In genomic region chr2:197073270-197073669, GRCh38 we compare ENCODE assay signal across 15 cellular contexts.
DNase-seq lines count a peak whose midpoint lies in the region; ATAC-seq and TF ChIP-seq lines count a peak whose summit lies in the region.
"Had no signal": no experiment of that assay in that cellular context is flagged by ENCODE, and none has a peak within 500 bp of the region (broad histone marks: within the 10 kb centered on the region; RNA-seq: fewer than 3 reads in every experiment).

No MANE protein-coding gene starts in this region.

- POLR2A ChIA-PET in OCI-LY7 (lab: Charles Lee) = interaction anchor here (0.9 to 1.7 kb wide), 3 partner anchors 10 to 16 kb away, joined by 3 to 6 read pairs (median 5); no protein-coding TSS in a partner anchor

- H3K4me1 ChIP-seq in OCI-LY7 (ENCODE audit: insufficient read depth, low read length, poor library complexity, severe bottlenecking) = peaks cover 12% of the 10 kb centered on the region

- peaks cover 8% of the 10 kb centered on the region for H3K9me3 Mint-ChIP-seq in activated naive CD4-positive, alpha-beta T cell treated with anti-CD3 and anti-CD28 coated beads, Interleukin-2, amount 10 ng/mL, durations not matched to agents 7 days and 5 days
- peaks cover 0 to 8% of the 10 kb centered on the region in 2 donors for H3K9me3 Mint-ChIP-seq in effector memory CD8-positive, alpha-beta T cell
- peaks cover 13% of the 10 kb centered on the region for H3K9me3 Mint-ChIP-seq in stimulated activated memory B cell treated with anti-CD40 and anti-IgM and Interleukin-4, amounts not matched to agents 10 μg/mL and 1 μg/mL and 100 μg/mL, for 72 hours

- H3K27ac ChIP-seq in OCI-LY7 (ENCODE audit: low read depth, low read length, poor library complexity, severe bottlenecking) = no peak overlapping the region

- H3K9me3 ChIP-seq in OCI-LY7 (ENCODE audit: low read length) (no peaks in the 10 kb centered on the region), MG63 (no peaks in the 10 kb centered on the region)

- H3K4me1 Mint-ChIP-seq in activated naive CD4-positive, alpha-beta T cell treated with anti-CD3 and anti-CD28 coated beads, Interleukin-2, amount 10 ng/mL, durations not matched to agents 7 days and 5 days = peaks cover 48% of the 10 kb centered on the region
- peaks cover 31 to 55% of the 10 kb centered on the region in 2 donors for H3K4me1 Mint-ChIP-seq in effector memory CD8-positive, alpha-beta T cell (ENCODE audit: low read depth in 2 of 2)
- peaks cover 20% of the 10 kb centered on the region for H3K4me1 Mint-ChIP-seq in stimulated activated memory B cell treated with anti-CD40 and anti-IgM and Interleukin-4, amounts not matched to agents 10 μg/mL and 1 μg/mL and 100 μg/mL, for 72 hours

- BruUV-seq in OCI-LY7 (replicated peaks; lab: Mats Ljungman, UMichigan) = no TSS peak

- ATAC-seq in effector memory CD8-positive, alpha-beta T cell (replicated peaks) = no peak
- no peak for ATAC-seq in stimulated activated memory B cell treated with anti-CD40 and anti-IgM and Interleukin-4, amounts not matched to agents 10 μg/mL and 1 μg/mL and 100 μg/mL, for 72 hours
- ATAC-seq in GM18870 (IDR thresholded peaks at IDR 0.05; ENCODE audit: unreplicated experiment) = no peak

- no peaks in the 10 kb centered on the region for H4K20me1 ChIP-seq in OCI-LY7 (ENCODE audit: insufficient read depth, low read length)

- peak overlapping the region; percentile 59 for H3K27ac Mint-ChIP-seq in activated naive CD4-positive, alpha-beta T cell treated with anti-CD3 and anti-CD28 coated beads, Interleukin-2, amount 10 ng/mL, durations not matched to agents 7 days and 5 days
- H3K27ac Mint-ChIP-seq in effector memory CD8-positive, alpha-beta T cell = peak overlapping the region; percentile 80 to 84
- peak overlapping the region; percentile 22 for H3K27ac Mint-ChIP-seq in stimulated activated memory B cell treated with anti-CD40 and anti-IgM and Interleukin-4, amounts not matched to agents 10 μg/mL and 1 μg/mL and 100 μg/mL, for 72 hours

- H2AFZ ChIP-seq in OCI-LY7 (ENCODE audit: low read length) = no peak overlapping the region

- no peak for DNase-seq in activated naive CD4-positive, alpha-beta T cell treated with anti-CD3 and anti-CD28 coated beads, Interleukin-2, amount 10 ng/mL, durations not matched to agents 7 days and 5 days
- DNase-seq in activated naive CD4-positive, alpha-beta T cell treated with Interleukin-2 at 50 U/mL for 16 hours = no peak
- DNase-seq in OCI-LY7 (ENCODE audit: low spot score) (no peak), SHP77 (lab: John Stamatoyannopoulos, UW) (no peak), MG63 (no peak)
- no peak for DNase-seq in effector memory CD8-positive, alpha-beta T cell
- DNase-seq: activated CD4-positive, CD25-positive, alpha-beta regulatory T cell treated with anti-CD3 and anti-CD28 coated beads, Interleukin-2, amount 50 U/mL, for 72 hours; activated T-cell treated with anti-CD3 and anti-CD28 coated beads, Interleukin-2, amount 50 U/mL, for 48 hours; GDM1; NCI-H1694; NCI-H446; SIG-M5 had no signal

- H3K9me2 ChIP-seq in OCI-LY7 (ENCODE audit: insufficient read depth, low read length) = no peaks in the 10 kb centered on the region

- 0 out of 2 replicates have a peak overlapping the region, but pooled peaks have one; percentile 6 for H3K4me2 ChIP-seq in OCI-LY7 (ENCODE audit: low read length)

- H3K4me3 ChIP-seq in OCI-LY7 (ENCODE audit: low read depth, low read length, poor library complexity, severe bottlenecking) (no peak overlapping the region), MG63 (no peak overlapping the region)
- H3K4me3 ChIP-seq: coronary artery had no signal

- no peaks in the 10 kb centered on the region for H3K27me3 ChIP-seq in MG63

- H3K36me3 Mint-ChIP-seq in activated naive CD4-positive, alpha-beta T cell treated with anti-CD3 and anti-CD28 coated beads, Interleukin-2, amount 10 ng/mL, durations not matched to agents 7 days and 5 days = peaks cover 91% of the 10 kb centered on the region
- H3K36me3 Mint-ChIP-seq in effector memory CD8-positive, alpha-beta T cell (ENCODE audit: insufficient read depth) = peaks cover 65% of the 10 kb centered on the region
- H3K36me3 Mint-ChIP-seq in stimulated activated memory B cell treated with anti-CD40 and anti-IgM and Interleukin-4, amounts not matched to agents 10 μg/mL and 1 μg/mL and 100 μg/mL, for 72 hours = peaks cover 90% of the 10 kb centered on the region

- intact Hi-C loops in OCI-LY7 (cut with micrococcal nuclease; ENCODE audit: unreplicated experiment) = no loop called here

- no peak overlapping the region for H3K4me3 Mint-ChIP-seq in activated naive CD4-positive, alpha-beta T cell treated with anti-CD3 and anti-CD28 coated beads, Interleukin-2, amount 10 ng/mL, durations not matched to agents 7 days and 5 days
- peak overlapping the region in 1 of 2 donors; percentile 6 for H3K4me3 Mint-ChIP-seq in effector memory CD8-positive, alpha-beta T cell
- no peak overlapping the region for H3K4me3 Mint-ChIP-seq in stimulated activated memory B cell treated with anti-CD40 and anti-IgM and Interleukin-4, amounts not matched to agents 10 μg/mL and 1 μg/mL and 100 μg/mL, for 72 hours

- no peaks in the 10 kb centered on the region for H3K27me3 Mint-ChIP-seq in activated naive CD4-positive, alpha-beta T cell treated with anti-CD3 and anti-CD28 coated beads, Interleukin-2, amount 10 ng/mL, durations not matched to agents 7 days and 5 days
- no peaks in the 10 kb centered on the region for H3K27me3 Mint-ChIP-seq in effector memory CD8-positive, alpha-beta T cell
- no peaks in the 10 kb centered on the region for H3K27me3 Mint-ChIP-seq in stimulated activated memory B cell treated with anti-CD40 and anti-IgM and Interleukin-4, amounts not matched to agents 10 μg/mL and 1 μg/mL and 100 μg/mL, for 72 hours

- TF ChIP-seq CTCF in OCI-LY7 (conservative IDR thresholded peaks at IDR 0.05; ENCODE audit: low read length) = no peak

- CTCF ChIA-PET in activated naive CD4-positive, alpha-beta T cell treated with anti-CD3 and anti-CD28 coated beads, Interleukin-2, amount 10 ng/mL, durations not matched to agents 7 days and 5 days (lab: Charles Lee) = no interaction called here
- CTCF ChIA-PET in OCI-LY7 (lab: Charles Lee; ENCODE audit: unreplicated experiment) = no interaction called here

- H3K36me3 ChIP-seq in OCI-LY7 (ENCODE audit: insufficient read depth, low read length) (peaks cover 42% of the 10 kb centered on the region), MG63 (no peaks in the 10 kb centered on the region)

- H3K79me2 ChIP-seq in OCI-LY7 (ENCODE audit: insufficient read depth, low read depth, low read length) = no peaks in the 10 kb centered on the region

Comparison
In these comparisons a context has a peak if more than half of its experiments do, and no peak if none do; other contexts are left out.
1. H3K27ac Mint-ChIP-seq: peak in every context shown above with its lines; median percentile 82 in effector memory CD8-positive, alpha-beta T cell; 59 in activated naive CD4-positive, alpha-beta T cell treated with anti-CD3 and anti-CD28 coated beads, Interleukin-2, amount 10 ng/mL, durations not matched to agents 7 days and 5 days; 22 in stimulated activated memory B cell treated with anti-CD40 and anti-IgM and Interleukin-4, amounts not matched to agents 10 μg/mL and 1 μg/mL and 100 μg/mL, for 72 hours.